15 cellular contexts compared by ENCODE assay signal in genomic region chr6:38176797-38177751, GRCh38.
DNase-seq lines count a peak whose midpoint lies in the region; ATAC-seq and TF ChIP-seq lines count a peak whose summit lies in the region.
"Had no signal": no experiment of that assay in that cellular context is flagged by ENCODE, and none has a peak within 500 bp of the region (broad histone marks: within the 10 kb centered on the region; RNA-seq: fewer than 3 reads in every experiment).

No MANE protein-coding gene starts in this region.

- no TSS peak for BruUV-seq in IMR-90 (replicated peaks; lab: Mats Ljungman, UMichigan)

- H3K27ac Mint-ChIP-seq in neural crest cell (ENCODE audit: unreplicated experiment), result no peak overlapping the region

- no peak overlapping the region for H3K27ac ChIP-seq in IMR-90 (ENCODE audit: insufficient read depth, low read length)
- H3K27ac ChIP-seq: stomach had no signal

- no peak overlapping the region for H2AK5ac ChIP-seq in IMR-90 (ENCODE audit: low read depth, low read length)

- no peak overlapping the region for H2BK20ac ChIP-seq in IMR-90 (ENCODE audit: low read depth, low read length)

- 83% methylated on average over 8 of the region's 32 CpGs; no CpG with 5 or more reads in 1 of the 2 experiments for WGBS in IMR-90 (ENCODE audit: extremely low coverage in 2 of 2, insufficient read length in 1 of 2), 2 experiments

- CTCF ChIA-PET in IMR-90 (lab: Yijun Ruan, JAX), result no interaction called here

- H3K27me3 Mint-ChIP-seq in neural crest cell (ENCODE audit: low read depth), result no peaks in the 10 kb centered on the region

- peak overlapping the region; percentile 29 for H2AK9ac ChIP-seq in IMR-90 (replicated peaks; ENCODE audit: low read depth, low read length, poor library complexity)

- H2BK15ac ChIP-seq in IMR-90 (ENCODE audit: low read depth, low read length), result no peak overlapping the region

- H2BK5ac ChIP-seq in IMR-90 (ENCODE audit: low read depth, low read length, poor library complexity, severe bottlenecking), result no peak overlapping the region

- no peak overlapping the region for H4K91ac ChIP-seq in IMR-90 (ENCODE audit: insufficient read depth, low read depth, low read length)

- no peaks in the 10 kb centered on the region for H3K4me1 ChIP-seq in IMR-90 (ENCODE audit: control insufficient read depth, insufficient read depth, low read length)

- H3K9me3 Mint-ChIP-seq in neural crest cell, result no peaks in the 10 kb centered on the region
- H3K9me3 Mint-ChIP-seq: T-helper 2 cell treated with Interferon-gamma antibody and Interleukin-4, amounts not matched to agents 5 μg/mL and 100 μg/mL, for 36 hours had no signal

- no peak overlapping the region for H3K56ac ChIP-seq in IMR-90 (ENCODE audit: extremely low read depth, insufficient read depth, low read length)

- H3K18ac ChIP-seq in IMR-90 (ENCODE audit: low read depth, low read length), result no peak overlapping the region

- no peak overlapping the region for H3K23ac ChIP-seq in IMR-90 (ENCODE audit: low read depth, low read length)

- no peak overlapping the region for H3K9ac ChIP-seq in IMR-90 (ENCODE audit: low read depth, low read length)

- H3K36me3 ChIP-seq in IMR-90 (ENCODE audit: control insufficient read depth, insufficient read depth, low read length), result peaks cover 2% of the 10 kb centered on the region; the same call in 1 of the 2 replicates
- H3K36me3 ChIP-seq: MG63 had no signal

- H3K4me3 ChIP-seq in IMR-90 (ENCODE audit: insufficient read depth, low read depth, low read length), result no peak overlapping the region
- H3K4me3 ChIP-seq: MG63, stomach had no signal

- no peak overlapping the region for H3K4me2 ChIP-seq in IMR-90 (ENCODE audit: low read depth, low read length)

- H3K4me1 Mint-ChIP-seq in neural crest cell, result peaks cover 26% of the 10 kb centered on the region

- TF ChIP-seq POLR2A in IMR-90 (IDR thresholded peaks at IDR 0.05; ENCODE audit: low read depth, low read length), result no peak

- no peaks in the 10 kb centered on the region for H3K27me3 ChIP-seq in IMR-90 (ENCODE audit: control insufficient read depth, insufficient read depth, low read length)
- H3K27me3 ChIP-seq: MG63, stomach had no signal

- H4K5ac ChIP-seq in IMR-90 (ENCODE audit: low read depth, low read length), result no peak overlapping the region

- H3K4me3 Mint-ChIP-seq in neural crest cell, result peak overlapping the region; percentile 5
- H3K4me3 Mint-ChIP-seq: T-helper 2 cell treated with Interferon-gamma antibody and Interleukin-4, amounts not matched to agents 5 μg/mL and 100 μg/mL, for 36 hours had no signal

- intact Hi-C loops in IMR-90 (cut with micrococcal nuclease), result no loop called here

- no peak overlapping the region for H2AFZ ChIP-seq in IMR-90 (replicated peaks; ENCODE audit: low read length, poor library complexity)

- H3K4ac ChIP-seq in IMR-90 (ENCODE audit: low read depth, low read length), result no peak overlapping the region

- H3K36me3 Mint-ChIP-seq in neural crest cell (ENCODE audit: low read depth), result peaks cover 2% of the 10 kb centered on the region

- POLR2A ChIA-PET in IMR-90 (lab: Charles Lee; ENCODE audit: unreplicated experiment), result interaction anchor here (0.5 kb wide), 1 partner anchor 104 kb away, joined by 5 read pairs; no protein-coding TSS in a partner anchor

- no peak for TF ChIP-seq CTCF in IMR-90 (conservative IDR thresholded peaks at IDR 0.05; ENCODE audit: low read depth, low read length)
- no peak for TF ChIP-seq CTCF in neural crest cell (conservative IDR thresholded peaks at IDR 0.05)

- DNase-seq in COLO829 (ENCODE audit: low spot score) (peak; percentile 67), IMR-90 (peak; percentile 5), neural crest cell (ENCODE audit: low read depth, low spot score) (no peak), SW 1271 (lab: John Stamatoyannopoulos, UW) (no peak), DMS153 treated with DMSO at 0.1 percent for 48 hours (lab: John Stamatoyannopoulos, UW; ENCODE audit: unreplicated experiment) (no peak)
- DNase-seq in activated CD8-positive, alpha-beta memory T cell treated with anti-CD3 and anti-CD28 coated beads, Interleukin-2, amount 50 U/mL, for 4 hours, result no peak
- DNase-seq: activated CD4-positive, alpha-beta T cell treated with anti-CD3 and anti-CD28 coated beads, Interleukin-2, amount 50 U/mL, for 4 hours; DMS53; MG63; NCI-H226; stomach had no signal

- no peaks in the 10 kb centered on the region; the same call in 1 of the 2 replicates for H4K20me1 ChIP-seq in IMR-90 (ENCODE audit: insufficient read depth, low read length)

- dilution Hi-C loops in IMR-90 (cut with HindIII; ENCODE audit: low sequenced_read_pairs, unreplicated experiment), result no loop called here

- in situ Hi-C loops in IMR-90 (cut with MboI; ENCODE audit: low sequenced_read_pairs), result no loop called here

- peaks cover 3% of the 10 kb centered on the region; the same call in 1 of the 2 replicates for H3K9me1 ChIP-seq in IMR-90 (ENCODE audit: insufficient read depth, low read length)

- no peak for TF ChIP-seq RAD21 in IMR-90 (IDR thresholded peaks at IDR 0.05; ENCODE audit: low read length)

- H4K8ac ChIP-seq in IMR-90 (ENCODE audit: low read depth in 2 of 2, low read length in 2 of 2), result no peak overlapping the region

- no peak overlapping the region for H3K14ac ChIP-seq in IMR-90 (replicated peaks; ENCODE audit: low read depth, low read length)

- H2BK120ac ChIP-seq in IMR-90 (ENCODE audit: low read depth, low read length), result no peak overlapping the region

- no peak for ATAC-seq in IMR-90 (ENCODE audit: low read depth)
- ATAC-seq in esophagus mucosa, result peak; percentile 74
- no peak for ATAC-seq in HG03280 (IDR thresholded peaks at IDR 0.05; ENCODE audit: unreplicated experiment)
- ATAC-seq: Panc1 had no signal

- no peaks in the 10 kb centered on the region for H3K9me3 ChIP-seq in IMR-90 (ENCODE audit: control insufficient read depth, insufficient read depth, low read length)
- H3K9me3 ChIP-seq: MG63, stomach had no signal

- H3K79me1 ChIP-seq in IMR-90 (ENCODE audit: low read depth in 1 of 2, low read length in 2 of 2), result no peaks in the 10 kb centered on the region; a peak in 2 of 4 replicates

TF ChIP-seq in IMR-90, 13 proteins besides CTCF, POLR2A, EP300 and RAD21:
- TF ChIP-seq MXI1 (IDR thresholded peaks at IDR 0.05; ENCODE audit: borderline replicate concordance, low read depth, low read length) (no peak), CEBPB (IDR thresholded peaks at IDR 0.05; ENCODE audit: low read depth, low read length) (no peak), NFE2L2 (IDR thresholded peaks at IDR 0.05; ENCODE audit: low read depth, low read length) (no peak), CHD1 (IDR thresholded peaks at IDR 0.05; ENCODE audit: low read depth, low read length) (no peak), SMC3 (IDR thresholded peaks at IDR 0.05; ENCODE audit: low read depth, low read length) (no peak), MAZ (IDR thresholded peaks at IDR 0.05; ENCODE audit: borderline replicate concordance, low read depth, low read length) (no peak), FOS (IDR thresholded peaks at IDR 0.05; ENCODE audit: low read depth, low read length) (no peak), MAFK (IDR thresholded peaks at IDR 0.05; ENCODE audit: low read depth, low read length) (no peak), BHLHE40 (IDR thresholded peaks at IDR 0.05; ENCODE audit: low read depth, low read length) (no peak), USF2 (IDR thresholded peaks at IDR 0.05; ENCODE audit: low read depth, low read length) (no peak), ELK1 (IDR thresholded peaks at IDR 0.05; ENCODE audit: borderline replicate concordance, low read depth, low read length) (no peak), RFX5 (IDR thresholded peaks at IDR 0.05; ENCODE audit: low read depth, low read length) (no peak), RCOR1 (IDR thresholded peaks at IDR 0.05; ENCODE audit: insufficient replicate concordance, low read length) (no peak)

Comparison
In these comparisons a context has a peak if more than half of its experiments do, and no peak if none do; other contexts are left out.
1. DNase-seq: peak in COLO829 (single experiment) and IMR-90 (single experiment); none in neural crest cell (single experiment), SW 1271 (0 of 2), DMS153 treated with DMSO at 0.1 percent for 48 hours (single experiment) and activated CD8-positive, alpha-beta memory T cell treated with anti-CD3 and anti-CD28 coated beads, Interleukin-2, amount 50 U/mL, for 4 hours (single experiment).